ENCODE assay signal across 19 cellular contexts in the genomic region with DNA sequence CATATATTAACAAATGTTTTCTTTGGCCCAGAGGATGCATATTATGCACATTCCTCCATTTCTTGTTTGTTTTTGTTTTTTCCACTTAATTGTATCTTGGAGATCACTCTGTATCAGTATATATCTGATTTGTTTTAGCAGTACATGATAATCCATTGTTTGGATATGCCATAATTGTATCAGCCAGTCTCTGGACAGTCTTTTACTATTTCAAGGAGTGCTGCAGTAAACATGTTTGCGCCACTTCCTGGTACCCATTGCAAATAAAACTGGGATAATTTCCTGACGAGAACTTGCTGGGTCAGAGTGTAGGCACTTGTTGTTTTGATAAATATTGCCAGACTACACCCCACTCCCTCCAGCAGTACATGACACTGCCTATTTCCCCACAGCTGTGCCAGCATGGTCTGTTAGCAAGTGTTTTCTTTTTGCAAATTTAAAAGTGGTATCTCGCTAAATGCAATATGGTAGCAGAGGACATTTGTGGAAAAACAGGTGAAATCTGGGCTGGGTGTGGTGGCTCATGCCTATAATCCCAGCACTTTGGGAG.
"Had no signal": no experiment of that assay in that cellular context is flagged by ENCODE, and none has a peak within 500 bp of the region (broad histone marks: within the 10 kb centered on the region; RNA-seq: fewer than 3 reads in every experiment).

No MANE protein-coding gene starts in this region.

- H3K27me3 ChIP-seq: gastrocnemius medialis, heart right ventricle, spleen, tibial artery, upper lobe of right lung, vagina had no signal

- H3K36me3 Mint-ChIP-seq: natural killer cell had no signal

- FAIRE-seq: colon, islet of Langerhans had no signal

- H3K4me3 ChIP-seq: gastrocnemius medialis, heart right ventricle, psoas muscle, spleen, tibial artery, upper lobe of right lung, vagina had no signal

- H3K27ac Mint-ChIP-seq: natural killer cell; stimulated activated memory B cell treated with anti-CD40 and anti-IgM and Interleukin-4, amounts not matched to agents 10 μg/mL and 1 μg/mL and 100 μg/mL, for 72 hours; stimulated activated naive CD8-positive, alpha-beta T cell treated with anti-CD3 and anti-CD28 coated beads, Interleukin-15, Interleukin-2, amounts not matched to agents 100 ng/mL and 50 ng/mL, for 24 hours had no signal

- DNase-seq: effector CD4-positive, alpha-beta T cell; gastrocnemius medialis; heart right ventricle; kidney glomerular epithelial cell; mammary epithelial cell; natural killer cell; psoas muscle; retina; spleen; tibial artery; upper lobe of right lung had no signal

- H3K36me3 ChIP-seq: gastrocnemius medialis, upper lobe of right lung, vagina had no signal

- H3K9me3 Mint-ChIP-seq: natural killer cell; stimulated activated naive CD8-positive, alpha-beta T cell treated with anti-CD3 and anti-CD28 coated beads, Interleukin-15, Interleukin-2, amounts not matched to agents 100 ng/mL and 50 ng/mL, for 24 hours had no signal

- H3K27me3 Mint-ChIP-seq: stimulated activated memory B cell treated with anti-CD40 and anti-IgM and Interleukin-4, amounts not matched to agents 10 μg/mL and 1 μg/mL and 100 μg/mL, for 72 hours; stimulated activated naive CD8-positive, alpha-beta T cell treated with anti-CD3 and anti-CD28 coated beads, Interleukin-15, Interleukin-2, amounts not matched to agents 100 ng/mL and 50 ng/mL, for 24 hours had no signal

- H3K9me3 ChIP-seq: gastrocnemius medialis, psoas muscle, tibial artery, upper lobe of right lung, vagina had no signal

- H3K4me3 Mint-ChIP-seq: endodermal cell; natural killer cell; stimulated activated memory B cell treated with anti-CD40 and anti-IgM and Interleukin-4, amounts not matched to agents 10 μg/mL and 1 μg/mL and 100 μg/mL, for 72 hours; stimulated activated naive CD8-positive, alpha-beta T cell treated with anti-CD3 and anti-CD28 coated beads, Interleukin-15, Interleukin-2, amounts not matched to agents 100 ng/mL and 50 ng/mL, for 24 hours had no signal

- H3K27ac ChIP-seq: heart right ventricle, psoas muscle, tibial artery, upper lobe of right lung, vagina had no signal

- ATAC-seq: gastrocnemius medialis; heart right ventricle; left lobe of liver; natural killer cell; psoas muscle; sciatic nerve; stimulated activated memory B cell treated with anti-CD40 and anti-IgM and Interleukin-4, amounts not matched to agents 10 μg/mL and 1 μg/mL and 100 μg/mL, for 72 hours; upper lobe of right lung had no signal
